Comparison of ENCODE assay signal across 8 cellular contexts in genomic region chr9:124291801-124292396, GRCh38. TPM values are rescaled to one million over a fixed set of nuclear protein-coding genes. Genes with fewer than 3 reads are reported as not detected.
DNase-seq lines count a peak whose midpoint lies in the region; ATAC-seq and TF ChIP-seq lines count a peak whose summit lies in the region.

No MANE protein-coding gene starts in this region.

- no peak for TF ChIP-seq POLR2A in uterus (IDR thresholded peaks at IDR 0.05)

- H3K27me3 ChIP-seq in Panc1 (ENCODE audit: control insufficient read depth, insufficient read depth, low read length) (no peaks in the 10 kb centered on the region), endodermal cell (ENCODE audit: control insufficient read depth, insufficient read depth, low read length, poor library complexity, severe bottlenecking) (no peaks in the 10 kb centered on the region), uterus (no peaks in the 10 kb centered on the region)

- H3K4me1 ChIP-seq in Panc1 (ENCODE audit: control insufficient read depth, insufficient read depth, low read length) = peaks cover 95% of the 10 kb centered on the region
- no peaks in the 10 kb centered on the region for H3K4me1 ChIP-seq in endodermal cell (ENCODE audit: control insufficient read depth, insufficient read depth, low read length)
- peaks cover 0 to 13% of the 10 kb centered on the region in 2 donors for H3K4me1 ChIP-seq in uterus

- H3K36me3 ChIP-seq in Panc1 (ENCODE audit: control insufficient read depth, insufficient read depth, low read length) = no peaks in the 10 kb centered on the region
- peaks cover 3% of the 10 kb centered on the region for H3K36me3 ChIP-seq in endodermal cell (ENCODE audit: control insufficient read depth, insufficient read depth, low read length)
- no peaks in the 10 kb centered on the region for H3K36me3 ChIP-seq in uterus

- H3K9me3 ChIP-seq in Panc1 (ENCODE audit: control insufficient read depth, insufficient read depth, low read depth, low read length) = no peaks in the 10 kb centered on the region
- no peaks in the 10 kb centered on the region for H3K9me3 ChIP-seq in endodermal cell (ENCODE audit: control insufficient read depth, low read length)
- no peaks in the 10 kb centered on the region for H3K9me3 ChIP-seq in uterus

- no peaks in the 10 kb centered on the region for H3K27me3 Mint-ChIP-seq in endodermal cell (ENCODE audit: insufficient read depth)

- CTCF ChIA-PET in Panc1 (lab: Charles Lee) = no interaction called here

- WGBS in endodermal cell (ENCODE audit: insufficient coverage in 1 of 2, insufficient read length in 1 of 2), 2 experiments = 82 to 84% methylated on average over 6 to 11 of the region's 11 CpGs

- TF ChIP-seq CTCF in GM12873 (IDR thresholded peaks at IDR 0.05; ENCODE audit: insufficient read depth, low read depth, low read length, missing control alignments) (peak; percentile 45), Panc1 (IDR thresholded peaks at IDR 0.05) (no peak), endodermal cell (conservative IDR thresholded peaks at IDR 0.05) (peak; percentile 31), uterus (IDR thresholded peaks at IDR 0.05) (no peak)

- no peak overlapping the region for H3K27ac Mint-ChIP-seq in endodermal cell

- H3K4me3 ChIP-seq in Panc1 (ENCODE audit: low read depth in 2 of 2, low read length in 2 of 2) (no peak overlapping the region), endodermal cell (ENCODE audit: low read length) (no peak overlapping the region), uterus (no peak overlapping the region)

- peak overlapping the region; percentile 87 for H3K27ac ChIP-seq in Panc1 (ENCODE audit: low read length)
- no peak overlapping the region for H3K27ac ChIP-seq in endodermal cell (ENCODE audit: low read depth, low read length)
- H3K27ac ChIP-seq in uterus = no peak overlapping the region

- DNase-seq in Panc1 (ENCODE audit: low read depth, low spot score) (no peak), endodermal cell (no peak), NK-92 (lab: John Stamatoyannopoulos, UW; ENCODE audit: unreplicated experiment) (no peak), uterus (no peak), putamen (ENCODE audit: low spot score) (no peak)
- DNase-seq in stimulated activated CD4-positive, alpha-beta T cell treated with anti-CD3 and anti-CD28 coated beads, Interleukin-2, amount 100 ng/mL, for 48 hours = peak; percentile 20 to 23

- no peaks in the 10 kb centered on the region for H3K36me3 Mint-ChIP-seq in endodermal cell (ENCODE audit: low read depth)

- no peaks in the 10 kb centered on the region for H3K9me3 Mint-ChIP-seq in endodermal cell

- H3K9ac ChIP-seq in endodermal cell (ENCODE audit: extremely low read depth, low read length, poor library complexity, severe bottlenecking) = no peak overlapping the region

- BruUV-seq in Panc1 (replicated peaks; lab: Mats Ljungman, UMichigan) = no TSS peak

- no peak overlapping the region for H3K4me3 Mint-ChIP-seq in endodermal cell

- in situ Hi-C loops in Panc1 (cut with HindIII; ENCODE audit: low pct_unique_long_range_greater_than_20kb, low sequenced_read_pairs) = no loop called here

- intact Hi-C loops in Panc1 (cut with micrococcal nuclease; ENCODE audit: unreplicated experiment) = no loop called here
- intact Hi-C loops in uterus (cut with DNase I; ENCODE audit: low total_unique reads) = no loop called here

- no peaks in the 10 kb centered on the region for H3K4me1 Mint-ChIP-seq in endodermal cell

- POLR2A ChIA-PET in Panc1 (lab: Charles Lee) = no interaction called here

- ATAC-seq in GM21825 (IDR thresholded peaks at IDR 0.05; ENCODE audit: unreplicated experiment) (peak; percentile 43), Panc1 (peak; percentile 25)

RNA-seq across cellular contexts. Expression of gene NEK6, which starts 34.1 kb away (rescaled TPM):
- total RNA-seq in Panc1 (2021; ENCODE audit: unreplicated experiment) = 56.3 TPM
- polyA plus RNA-seq in Panc1 (2012; ENCODE audit: insufficient read length) = 74.0 TPM
- 10 to 100 TPM; 17.1 to 32.5 TPM for total RNA-seq in endodermal cell
- 18.7 TPM for polyA plus RNA-seq in endodermal cell (2013, experiment 1 of 2)
- 19.7 TPM for polyA plus RNA-seq in endodermal cell (2013, experiment 2 of 2)
- 10 to 100 TPM in 3 of 4 donors, 1 to 10 TPM in 1; 6.1 to 38.5 (median 34.7) TPM for total RNA-seq in uterus

Comparison
In these comparisons a context has a peak if more than half of its experiments do, and no peak if none do; other contexts are left out.
1. CTCF ChIP-seq: peak in GM12873 (single experiment) and endodermal cell (single experiment); none in Panc1 (single experiment) and uterus (0 of 4).
2. DNase-seq: peak in stimulated activated CD4-positive, alpha-beta T cell treated with anti-CD3 and anti-CD28 coated beads, Interleukin-2, amount 100 ng/mL, for 48 hours (2 of 2); none in Panc1 (single experiment), endodermal cell (single experiment), NK-92 (single experiment), uterus (0 of 2) and putamen (single experiment).